26 cellular contexts compared by ENCODE assay signal in genomic region chr17:39595294-39595693, GRCh38. TPM values are rescaled to one million over a fixed set of nuclear protein-coding genes. Genes with fewer than 3 reads are reported as not detected.
"Had no signal": no experiment of that assay in that cellular context is flagged by ENCODE, and none has a peak within 500 bp of the region (broad histone marks: within the 10 kb centered on the region; RNA-seq: fewer than 3 reads in every experiment).

No MANE protein-coding gene starts in this region.

- H3K27ac ChIP-seq: left ventricle myocardium inferior, neural progenitor cell, neutrophil, parathyroid adenoma, psoas muscle, right lobe of liver, stomach, testis, thyroid gland, transverse colon, upper lobe of left lung, vagina had no signal

- H3K4me3 Mint-ChIP-seq: mesothelial cell of epicardium; natural killer cell; nephron progenitor cell; stimulated activated naive B cell treated with anti-CD40 and anti-IgM and Interleukin-4, amounts not matched to agents 10 μg/mL and 1 μg/mL and 100 μg/mL, for 72 hours had no signal

- ATAC-seq: natural killer cell; psoas muscle; right lobe of liver; stimulated activated naive B cell treated with anti-CD40 and anti-IgM and Interleukin-4, amounts not matched to agents 10 μg/mL and 1 μg/mL and 100 μg/mL, for 72 hours; stimulated activated naive CD8-positive, alpha-beta T cell treated with anti-CD3 and anti-CD28 coated beads, Interleukin-15, Interleukin-2, amounts not matched to agents 100 U/mL and 50 U/mL, for 24 hours had no signal

- H3K4me3 ChIP-seq: left ventricle myocardium inferior, lung, neural progenitor cell, psoas muscle, right lobe of liver, smooth muscle cell, stomach, testis, thyroid gland, transverse colon, upper lobe of left lung, vagina had no signal

- H3K36me3 Mint-ChIP-seq: mesothelial cell of epicardium, natural killer cell, neural progenitor cell had no signal

- H3K27me3 ChIP-seq: testis had no signal

- DNase-seq: islet precursor cell; left ventricle myocardium inferior; mesendoderm; naive B cell; natural killer cell; nephron progenitor cell; occipital lobe; psoas muscle; right lobe of liver; stimulated activated CD4-positive, alpha-beta T cell treated with anti-CD3 and anti-CD28 coated beads, Interleukin-1b, Interleukin-23, amount 100 ng/mL, for 48 hours; stimulated activated CD4-positive, alpha-beta T cell treated with anti-CD3 and anti-CD28 coated beads, Interleukin-2, amount 100 ng/mL, for 48 hours; stimulated activated naive B cell treated with anti-CD40 and anti-IgM and Interleukin-4, amounts not matched to agents 10 μg/mL and 1 μg/mL and 100 μg/mL, for 72 hours; stimulated activated naive CD8-positive, alpha-beta T cell treated with anti-CD3 and anti-CD28 coated beads, Interleukin-15, Interleukin-2, amounts not matched to agents 100 U/mL and 50 U/mL, for 24 hours; stomach; testis; thyroid gland; transverse colon; upper lobe of left lung had no signal

- H3K4me1 ChIP-seq: neural progenitor cell had no signal

- H3K9me3 ChIP-seq: left ventricle myocardium inferior, neutrophil, psoas muscle, right lobe of liver, stomach, testis, thyroid gland, transverse colon, upper lobe of left lung, vagina had no signal

- H3K4me1 Mint-ChIP-seq: nephron progenitor cell, neural progenitor cell had no signal

- H3K36me3 ChIP-seq: left ventricle myocardium inferior, neural progenitor cell, neutrophil, right lobe of liver, stomach, thyroid gland, transverse colon, upper lobe of left lung, vagina had no signal

- H3K9me3 Mint-ChIP-seq: mesothelial cell of epicardium, nephron progenitor cell had no signal

- H3K27ac Mint-ChIP-seq: mesothelial cell of epicardium; natural killer cell; nephron progenitor cell; neural progenitor cell; stimulated activated naive B cell treated with anti-CD40 and anti-IgM and Interleukin-4, amounts not matched to agents 10 μg/mL and 1 μg/mL and 100 μg/mL, for 72 hours had no signal

RNA-seq across cellular contexts. Expression of gene NEUROD2, which starts 12.4 kb away (rescaled TPM):
- polyA plus RNA-seq: urinary bladder had no signal

RNA-seq across cellular contexts. Expression of gene PPP1R1B, which starts 31.5 kb away (rescaled TPM):
- polyA plus RNA-seq: smooth muscle cell had no signal
